Comparison of ENCODE assay signal across 19 cellular contexts in genomic region chr3:141307351-141308059, GRCh38.
DNase-seq lines count a peak whose midpoint lies in the region; ATAC-seq lines count a peak whose summit lies in the region.
"Had no signal": no experiment of that assay in that cellular context is flagged by ENCODE, and none has a peak within 500 bp of the region (broad histone marks: within the 10 kb centered on the region; RNA-seq: fewer than 3 reads in every experiment).

No MANE protein-coding gene starts in this region.

- H3K4me1 Mint-ChIP-seq in activated CD4-positive, alpha-beta memory T cell treated with anti-CD3 and anti-CD28 coated beads, Interleukin-2, amount 10 ng/mL, durations not matched to agents 7 days and 5 days: peaks cover 58% of the 10 kb centered on the region
- H3K4me1 Mint-ChIP-seq in activated naive CD8-positive, alpha-beta T cell treated with anti-CD3 and anti-CD28 coated beads, Interleukin-2, amount 50 U/mL, for 24 hours: peaks cover 55% of the 10 kb centered on the region
- H3K4me1 Mint-ChIP-seq in stimulated activated naive CD8-positive, alpha-beta T cell treated with anti-CD3 and anti-CD28 coated beads, Interleukin-15, amount 100 ng/mL, for 72 hours: peaks cover 64% of the 10 kb centered on the region

- CTCF ChIA-PET in activated CD4-positive, alpha-beta memory T cell treated with anti-CD3 and anti-CD28 coated beads, Interleukin-2, amount 10 ng/mL, durations not matched to agents 7 days and 5 days (lab: Charles Lee): interaction anchor here (0.6 to 18.1 kb wide), 10 partner anchors 8 to 567 kb away, joined by 3 to 374 read pairs (median 3); partner anchors contain the start of gene PXYLP1

- no peaks in the 10 kb centered on the region for H3K27me3 Mint-ChIP-seq in activated CD4-positive, alpha-beta memory T cell treated with anti-CD3 and anti-CD28 coated beads, Interleukin-2, amount 10 ng/mL, durations not matched to agents 7 days and 5 days
- H3K27me3 Mint-ChIP-seq in activated naive CD8-positive, alpha-beta T cell treated with anti-CD3 and anti-CD28 coated beads, Interleukin-2, amount 50 U/mL, for 24 hours: no peaks in the 10 kb centered on the region
- no peaks in the 10 kb centered on the region for H3K27me3 Mint-ChIP-seq in stimulated activated naive CD8-positive, alpha-beta T cell treated with anti-CD3 and anti-CD28 coated beads, Interleukin-15, amount 100 ng/mL, for 72 hours
- H3K27me3 Mint-ChIP-seq: naive B cell; stimulated activated memory B cell treated with anti-CD40 and anti-IgM and Interleukin-4, amounts not matched to agents 10 μg/mL and 1 μg/mL and 100 μg/mL, for 72 hours had no signal

- DNase-seq in activated T-cell treated with anti-CD3 and anti-CD28 coated beads, Interleukin-2, amount 50 U/mL, for 1 hour: peak; percentile 31
- no peak for DNase-seq in activated T-cell treated with anti-CD3 and anti-CD28 coated beads for 4 hours
- DNase-seq in activated CD4-positive, alpha-beta memory T cell treated with anti-CD3 and anti-CD28 coated beads, Interleukin-2, amount 10 ng/mL, durations not matched to agents 7 days and 5 days: peak; percentile 36
- peak; percentile 24 for DNase-seq in activated naive CD8-positive, alpha-beta T cell treated with anti-CD3 and anti-CD28 coated beads, Interleukin-2, amount 50 U/mL, for 24 hours
- peak in 1 of 2 donors; percentile 33 for DNase-seq in stimulated activated naive CD8-positive, alpha-beta T cell treated with anti-CD3 and anti-CD28 coated beads, Interleukin-15, amount 100 ng/mL, for 72 hours
- no peak for DNase-seq in iPS-NIHi7 (ENCODE audit: extremely low spot score)
- DNase-seq in NCI-H524 (lab: John Stamatoyannopoulos, UW): no peak
- DNase-seq: adrenal gland, DMS79 treated with DMSO at 0.1 percent for 48 hours, H9, heart right ventricle, Kasumi-1, naive B cell, NCI-H1417, Peyer's patch, posterior cingulate gyrus had no signal

- POLR2A ChIA-PET in activated CD4-positive, alpha-beta memory T cell treated with anti-CD3 and anti-CD28 coated beads, Interleukin-2, amount 10 ng/mL, durations not matched to agents 7 days and 5 days (lab: Charles Lee): interaction anchor here (0.6 to 3.1 kb wide), 15 partner anchors 8 to 1599 kb away, joined by 3 to 17 read pairs (median 6); partner anchors contain the start of gene PXYLP1

- H3K27ac Mint-ChIP-seq in activated CD4-positive, alpha-beta memory T cell treated with anti-CD3 and anti-CD28 coated beads, Interleukin-2, amount 10 ng/mL, durations not matched to agents 7 days and 5 days: peak overlapping the region; percentile 74
- peak overlapping the region; percentile 70 for H3K27ac Mint-ChIP-seq in activated naive CD8-positive, alpha-beta T cell treated with anti-CD3 and anti-CD28 coated beads, Interleukin-2, amount 50 U/mL, for 24 hours
- H3K27ac Mint-ChIP-seq in stimulated activated naive CD8-positive, alpha-beta T cell treated with anti-CD3 and anti-CD28 coated beads, Interleukin-15, amount 100 ng/mL, for 72 hours: peak overlapping the region; percentile 87 to 95
- H3K27ac Mint-ChIP-seq: CD14-positive monocyte; H9; stimulated activated memory B cell treated with anti-CD40 and anti-IgM and Interleukin-4, amounts not matched to agents 10 μg/mL and 1 μg/mL and 100 μg/mL, for 72 hours had no signal

- ATAC-seq in activated naive CD8-positive, alpha-beta T cell treated with anti-CD3 and anti-CD28 coated beads, Interleukin-2, amount 50 U/mL, for 24 hours: no peak
- ATAC-seq in stimulated activated naive CD8-positive, alpha-beta T cell treated with anti-CD3 and anti-CD28 coated beads, Interleukin-15, amount 100 ng/mL, for 72 hours: no peak
- no peak for ATAC-seq in HG02840 (IDR thresholded peaks at IDR 0.05; ENCODE audit: low FRiP score, unreplicated experiment)
- ATAC-seq: heart right ventricle; stimulated activated memory B cell treated with anti-CD40 and anti-IgM and Interleukin-4, amounts not matched to agents 10 μg/mL and 1 μg/mL and 100 μg/mL, for 72 hours had no signal

- no peaks in the 10 kb centered on the region for H3K9me3 Mint-ChIP-seq in activated CD4-positive, alpha-beta memory T cell treated with anti-CD3 and anti-CD28 coated beads, Interleukin-2, amount 10 ng/mL, durations not matched to agents 7 days and 5 days
- no peaks in the 10 kb centered on the region for H3K9me3 Mint-ChIP-seq in activated naive CD8-positive, alpha-beta T cell treated with anti-CD3 and anti-CD28 coated beads, Interleukin-2, amount 50 U/mL, for 24 hours
- H3K9me3 Mint-ChIP-seq in stimulated activated naive CD8-positive, alpha-beta T cell treated with anti-CD3 and anti-CD28 coated beads, Interleukin-15, amount 100 ng/mL, for 72 hours: no peaks in the 10 kb centered on the region
- H3K9me3 Mint-ChIP-seq: CD14-positive monocyte; H9; naive B cell; stimulated activated memory B cell treated with anti-CD40 and anti-IgM and Interleukin-4, amounts not matched to agents 10 μg/mL and 1 μg/mL and 100 μg/mL, for 72 hours had no signal

- H3K36me3 Mint-ChIP-seq in activated CD4-positive, alpha-beta memory T cell treated with anti-CD3 and anti-CD28 coated beads, Interleukin-2, amount 10 ng/mL, durations not matched to agents 7 days and 5 days (ENCODE audit: low read depth): no peaks in the 10 kb centered on the region
- H3K36me3 Mint-ChIP-seq in activated naive CD8-positive, alpha-beta T cell treated with anti-CD3 and anti-CD28 coated beads, Interleukin-2, amount 50 U/mL, for 24 hours (ENCODE audit: low read depth): peaks cover 4% of the 10 kb centered on the region
- H3K36me3 Mint-ChIP-seq: CD14-positive monocyte; stimulated activated memory B cell treated with anti-CD40 and anti-IgM and Interleukin-4, amounts not matched to agents 10 μg/mL and 1 μg/mL and 100 μg/mL, for 72 hours had no signal

- H3K4me3 Mint-ChIP-seq in activated CD4-positive, alpha-beta memory T cell treated with anti-CD3 and anti-CD28 coated beads, Interleukin-2, amount 10 ng/mL, durations not matched to agents 7 days and 5 days: peak overlapping the region; percentile 46
- peak overlapping the region; percentile 50 for H3K4me3 Mint-ChIP-seq in activated naive CD8-positive, alpha-beta T cell treated with anti-CD3 and anti-CD28 coated beads, Interleukin-2, amount 50 U/mL, for 24 hours
- H3K4me3 Mint-ChIP-seq in stimulated activated naive CD8-positive, alpha-beta T cell treated with anti-CD3 and anti-CD28 coated beads, Interleukin-15, amount 100 ng/mL, for 72 hours: peak overlapping the region; percentile 74 to 78
- H3K4me3 Mint-ChIP-seq: CD14-positive monocyte; H9; stimulated activated memory B cell treated with anti-CD40 and anti-IgM and Interleukin-4, amounts not matched to agents 10 μg/mL and 1 μg/mL and 100 μg/mL, for 72 hours had no signal

Comparison
In these comparisons a context has a peak if more than half of its experiments do, and no peak if none do; other contexts are left out.
1. DNase-seq: peak in activated T-cell treated with anti-CD3 and anti-CD28 coated beads, Interleukin-2, amount 50 U/mL, for 1 hour (single experiment), activated CD4-positive, alpha-beta memory T cell treated with anti-CD3 and anti-CD28 coated beads, Interleukin-2, amount 10 ng/mL, durations not matched to agents 7 days and 5 days (single experiment) and activated naive CD8-positive, alpha-beta T cell treated with anti-CD3 and anti-CD28 coated beads, Interleukin-2, amount 50 U/mL, for 24 hours (single experiment); none in activated T-cell treated with anti-CD3 and anti-CD28 coated beads for 4 hours (single experiment), iPS-NIHi7 (single experiment) and NCI-H524 (0 of 2).
2. Peak in every context shown above with its lines, with median percentiles within 50 percentile points of each other: H3K27ac Mint-ChIP-seq and H3K4me3 Mint-ChIP-seq.